Comparison of ENCODE assay signal across 8 cellular contexts in the genomic region with DNA sequence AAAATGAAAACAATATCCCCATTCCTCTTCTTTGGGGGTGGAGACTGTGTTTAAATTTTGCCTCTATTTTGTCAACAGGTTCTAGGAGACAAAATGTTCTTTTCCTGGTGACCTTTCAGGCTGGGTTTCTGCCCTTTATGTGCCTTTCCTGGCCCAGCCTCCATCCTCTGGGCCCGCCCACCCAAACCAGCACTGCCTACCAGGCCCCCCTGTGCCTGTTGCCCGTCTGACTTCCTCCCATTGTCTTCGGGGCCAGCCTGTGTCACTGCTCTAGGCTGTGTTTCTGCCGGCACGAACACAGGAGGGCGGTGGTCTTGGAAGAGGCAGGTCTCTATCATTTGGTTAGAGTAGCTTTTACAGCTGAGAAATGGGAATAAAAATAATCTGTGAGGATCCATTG.
A peak's percentile ranks its signal among the peaks of the same experiment; 100 is the strongest.
DNase-seq lines count a peak whose midpoint lies in the region; ATAC-seq and TF ChIP-seq lines count a peak whose summit lies in the region.

No MANE protein-coding gene starts in this region.

- DNase-seq in activated naive CD4-positive, alpha-beta T cell treated with anti-CD3 and anti-CD28 coated beads, Interleukin-2, amount 50 U/mL, for 16 hours, result peak; percentile 60
- DNase-seq in iPS-NIHi11 (ENCODE audit: low spot score) (peak; percentile 81), AG20443 (ENCODE audit: low spot score) (no peak)
- DNase-seq in stimulated activated CD4-positive, alpha-beta T cell treated with anti-CD3 and anti-CD28 coated beads, Interleukin-15, amount 100 ng/mL, for 1 hour (ENCODE audit: low read depth in 1 of 2, low spot score in 1 of 2), result peak; percentile 43 to 55

- peaks cover 15% of the 10 kb centered on the region; the same call in 1 of the 2 replicates for H3F3A ChIP-seq in OCI-LY1 (ENCODE audit: insufficient read depth, low read length)

- peak overlapping the region; percentile 45 for H3K4me3 ChIP-seq in OCI-LY1 (ENCODE audit: low read depth, low read length, poor library complexity, severe bottlenecking)

- H3K27me3 ChIP-seq in OCI-LY1 (ENCODE audit: insufficient read depth, low read length), result no peaks in the 10 kb centered on the region

- H3K9me3 ChIP-seq in OCI-LY1 (ENCODE audit: low read length), result no peaks in the 10 kb centered on the region

- no peaks in the 10 kb centered on the region for H4K20me1 ChIP-seq in OCI-LY1 (ENCODE audit: insufficient read depth, low read length)

- ATAC-seq in GM19395 (IDR thresholded peaks at IDR 0.05; ENCODE audit: unreplicated experiment), result no peak
- ATAC-seq in HG03457 (IDR thresholded peaks at IDR 0.05; ENCODE audit: unreplicated experiment), result no peak
- ATAC-seq in GM21576 (IDR thresholded peaks at IDR 0.05; ENCODE audit: unreplicated experiment), result no peak

- no peak overlapping the region for H2AFZ ChIP-seq in OCI-LY1 (ENCODE audit: low read length)

- H3K9me2 ChIP-seq in OCI-LY1 (ENCODE audit: low read depth, low read length), result no peaks in the 10 kb centered on the region

- peaks cover 20% of the 10 kb centered on the region for H3K79me2 ChIP-seq in OCI-LY1 (ENCODE audit: insufficient read depth, low read length)

- peak overlapping the region; percentile 97 for H3K27ac ChIP-seq in OCI-LY1 (ENCODE audit: low read depth, low read length, poor library complexity, severe bottlenecking)

- peaks cover 21% of the 10 kb centered on the region for H3K36me3 ChIP-seq in OCI-LY1 (ENCODE audit: insufficient read depth, low read length)

- no peak for TF ChIP-seq CTCF in OCI-LY1 (IDR thresholded peaks at IDR 0.05; ENCODE audit: low read length)

- H3K9ac ChIP-seq in OCI-LY1 (ENCODE audit: low read length), result peak overlapping the region; percentile 58; the same call in 1 of the 2 replicates

- peaks cover 96% of the 10 kb centered on the region for H3K4me1 ChIP-seq in OCI-LY1 (ENCODE audit: insufficient read depth, low read length, severe bottlenecking)

- peak overlapping the region; percentile 66 for H3K4me2 ChIP-seq in OCI-LY1 (ENCODE audit: low read length)
